ENCODE assay signal across 11 cellular contexts in genomic region chr12:57079821-57080220, GRCh38. TPM values are rescaled to one million over a fixed set of nuclear protein-coding genes. Genes with fewer than 3 reads are reported as not detected.
A peak's percentile ranks its signal among the peaks of the same experiment; 100 is the strongest.
DNase-seq lines count a peak whose midpoint lies in the region; ATAC-seq and TF ChIP-seq lines count a peak whose summit lies in the region.
"Had no signal": no experiment of that assay in that cellular context is flagged by ENCODE, and none has a peak within 500 bp of the region (broad histone marks: within the 10 kb centered on the region; RNA-seq: fewer than 3 reads in every experiment).

No MANE protein-coding gene starts in this region.

- H3K4me3 Mint-ChIP-seq in activated T-helper 17 cell treated with anti-CD3 and anti-CD28 coated beads, Interleukin-2, amount 50 U/mL, for 72 hours, result peak overlapping the region; percentile 99

- TF ChIP-seq CTCF in right atrium auricular region (IDR thresholded peaks at IDR 0.05), result no peak
- no peak for TF ChIP-seq CTCF in vagina (IDR thresholded peaks at IDR 0.05)
- no peak for TF ChIP-seq CTCF in lower leg skin (IDR thresholded peaks at IDR 0.05)
- no peak for TF ChIP-seq CTCF in upper lobe of left lung (IDR thresholded peaks at IDR 0.05)

- H3K27me3 ChIP-seq in right atrium auricular region (no peaks in the 10 kb centered on the region), mucosa of stomach (ENCODE audit: control insufficient read depth, insufficient read depth, low read length) (no peaks in the 10 kb centered on the region), vagina (no peaks in the 10 kb centered on the region), upper lobe of left lung (no peaks in the 10 kb centered on the region)

- H3K36me3 Mint-ChIP-seq in activated T-helper 17 cell treated with anti-CD3 and anti-CD28 coated beads, Interleukin-2, amount 50 U/mL, for 72 hours (ENCODE audit: low read depth), result peaks cover 37% of the 10 kb centered on the region

- no peaks in the 10 kb centered on the region for H3K36me3 ChIP-seq in right atrium auricular region
- no peaks in the 10 kb centered on the region for H3K36me3 ChIP-seq in mucosa of stomach (ENCODE audit: control insufficient read depth, insufficient read depth, low read length)
- H3K36me3 ChIP-seq in vagina, result no peaks in the 10 kb centered on the region
- no peaks in the 10 kb centered on the region for H3K36me3 ChIP-seq in upper lobe of left lung

- 54 to 67% methylated on average over 1 of the region's 1 CpG for WGBS in lower leg skin, 2 donors
- WGBS in upper lobe of left lung, 2 donors, result 71 to 89% methylated on average over 1 of the region's 1 CpG

- peak overlapping the region; percentile 57 for H3K9ac ChIP-seq in mucosa of stomach (ENCODE audit: low read length)

- peaks cover 0 to 16% of the 10 kb centered on the region in 2 donors for H3K4me1 ChIP-seq in right atrium auricular region
- H3K4me1 ChIP-seq in mucosa of stomach (ENCODE audit: control insufficient read depth, insufficient read depth, low read length), result peaks cover 6% of the 10 kb centered on the region
- peaks cover 21% of the 10 kb centered on the region for H3K4me1 ChIP-seq in vagina
- H3K4me1 ChIP-seq in upper lobe of left lung, result peaks cover 12 to 19% (median 15%) of the 10 kb centered on the region in 4 donors

- no peaks in the 10 kb centered on the region for H3K27me3 Mint-ChIP-seq in activated T-helper 17 cell treated with anti-CD3 and anti-CD28 coated beads, Interleukin-2, amount 50 U/mL, for 72 hours

- H3K27ac Mint-ChIP-seq in activated T-helper 17 cell treated with anti-CD3 and anti-CD28 coated beads, Interleukin-2, amount 50 U/mL, for 72 hours, result peak overlapping the region; percentile 93

- DNase-seq in right atrium auricular region (ENCODE audit: low spot score), result no peak
- DNase-seq in cardiac septum (ENCODE audit: low spot score), result no peak
- DNase-seq in vagina (ENCODE audit: extremely low spot score in 2 of 2), result no peak
- DNase-seq in lower leg skin (ENCODE audit: low spot score in 2 of 2), result no peak
- DNase-seq in MV-4-11 (lab: John Stamatoyannopoulos, UW), result no peak
- DNase-seq in upper lobe of left lung, result no peak
- DNase-seq: GOT3, NCI-H1417 had no signal

- peak overlapping the region; percentile 82 to 85 for H3K27ac ChIP-seq in right atrium auricular region
- H3K27ac ChIP-seq in vagina, result peak overlapping the region; percentile 89
- peak overlapping the region in 1 of 4 donors; percentile 89 for H3K27ac ChIP-seq in upper lobe of left lung

- no peaks in the 10 kb centered on the region for H3K4me1 Mint-ChIP-seq in activated T-helper 17 cell treated with anti-CD3 and anti-CD28 coated beads, Interleukin-2, amount 50 U/mL, for 72 hours

- H3K4me3 ChIP-seq in right atrium auricular region (no peak overlapping the region), mucosa of stomach (ENCODE audit: low read length) (no peak overlapping the region), vagina (no peak overlapping the region), lower leg skin (ENCODE audit: low read depth, poor library complexity, severe bottlenecking) (no peak overlapping the region), upper lobe of left lung (no peak overlapping the region)

- no peak for TF ChIP-seq POLR2A in vagina (IDR thresholded peaks at IDR 0.05)
- TF ChIP-seq POLR2A in lower leg skin (IDR thresholded peaks at IDR 0.05), result no peak
- TF ChIP-seq POLR2A in upper lobe of left lung (IDR thresholded peaks at IDR 0.05), result no peak

- no peak for TF ChIP-seq EP300 in upper lobe of left lung (IDR thresholded peaks at IDR 0.05)

- intact Hi-C loops in cardiac septum (cut with DNase I), result no loop called here
- intact Hi-C loops in vagina (cut with DNase I), result loop anchor here (10.0 kb wide), 1 partner anchor 95 kb away; no protein-coding TSS in a partner anchor
- intact Hi-C loops in lower leg skin (cut with DNase I; ENCODE audit: low total_unique reads), result no loop called here

- no peak for ATAC-seq in activated T-helper 17 cell treated with anti-CD3 and anti-CD28 coated beads, Interleukin-2, amount 50 U/mL, for 72 hours (replicated peaks)
- ATAC-seq in upper lobe of left lung (ENCODE audit: low FRiP score in 2 of 2), result no peak

- no peaks in the 10 kb centered on the region for H3K9me3 ChIP-seq in right atrium auricular region
- H3K9me3 ChIP-seq in mucosa of stomach (ENCODE audit: control insufficient read depth, low read length), result no peaks in the 10 kb centered on the region
- H3K9me3 ChIP-seq in vagina, result no peaks in the 10 kb centered on the region
- H3K9me3 ChIP-seq in upper lobe of left lung, result no peaks in the 10 kb centered on the region

- H3K9me3 Mint-ChIP-seq in activated T-helper 17 cell treated with anti-CD3 and anti-CD28 coated beads, Interleukin-2, amount 50 U/mL, for 72 hours, result no peaks in the 10 kb centered on the region

RNA-seq across cellular contexts. Expression of gene NEMP1, which starts 1.2 kb away (rescaled TPM):
- total RNA-seq in right atrium auricular region, result 1 to 10 TPM; 1.9 to 2.2 TPM
- total RNA-seq in cardiac septum, result 2.4 TPM
- 100 to 1,000 TPM in 1 of 2 donors, 10 to 100 TPM in 1; 62.3 to 117 TPM for total RNA-seq in activated T-helper 17 cell treated with anti-CD3 and anti-CD28 coated beads, Interleukin-2, amount 50 U/mL, for 72 hours
- 7.1 TPM for total RNA-seq in vagina
- 1 to 10 TPM; 7.0 to 9.2 (median 7.9) TPM for total RNA-seq in lower leg skin
- total RNA-seq in upper lobe of left lung, result 10 to 100 TPM in 3 of 6 donors, 1 to 10 TPM in 3; 6.2 to 13.6 (median 10.0) TPM

RNA-seq across cellular contexts. Expression of gene NAB2, which starts 9.1 kb away (rescaled TPM):
- total RNA-seq in right atrium auricular region (10 to 100 TPM in 1 of 2 donors, 1 to 10 TPM in 1; 9.0 to 21.1 TPM), cardiac septum (37.9 TPM), vagina (34.4 TPM), lower leg skin (10 to 100 TPM; 44.1 to 89.6 (median 64.6) TPM), upper lobe of left lung (10 to 100 TPM; 18.1 to 64.9 (median 31.5) TPM)
- 10 to 100 TPM; 20.6 to 61.4 TPM for total RNA-seq in activated T-helper 17 cell treated with anti-CD3 and anti-CD28 coated beads, Interleukin-2, amount 50 U/mL, for 72 hours

RNA-seq across cellular contexts. Expression of gene MYO1A, which starts 29.9 kb away (rescaled TPM):
- total RNA-seq in right atrium auricular region, result under 1 TPM in 1 of 2 donors, not detected in 1; 0.08 TPM
- 0.11 TPM for total RNA-seq in cardiac septum
- 1 to 10 TPM; 2.1 to 5.1 TPM for total RNA-seq in activated T-helper 17 cell treated with anti-CD3 and anti-CD28 coated beads, Interleukin-2, amount 50 U/mL, for 72 hours
- 1.2 TPM for total RNA-seq in vagina
- total RNA-seq in lower leg skin, result 1 to 10 TPM in 1 of 4 donors, under 1 TPM in 2, not detected in 1; 0.30 to 2.0 (median 0.39) TPM
- 1 to 10 TPM in 2 of 6 donors, under 1 TPM in 3, not detected in 1; under 0.01 to 6.2 (median 0.67) TPM for total RNA-seq in upper lobe of left lung
- total RNA-seq: lung microvascular endothelial cell had no signal

RNA-seq across cellular contexts. Expression of gene STAT6, which starts 31.3 kb away (rescaled TPM):
- total RNA-seq in right atrium auricular region (10 to 100 TPM; 34.3 to 64.3 TPM), cardiac septum (42.1 TPM), vagina (146 TPM), lower leg skin (100 to 1,000 TPM; 105 to 210 (median 129) TPM), upper lobe of left lung (100 to 1,000 TPM; 123 to 605 (median 251) TPM)
- 100 to 1,000 TPM; 177 to 332 TPM for total RNA-seq in activated T-helper 17 cell treated with anti-CD3 and anti-CD28 coated beads, Interleukin-2, amount 50 U/mL, for 72 hours

RNA-seq across cellular contexts. Expression of gene LRP1, which starts 48.5 kb away (rescaled TPM):
- 100 to 1,000 TPM in 1 of 2 donors, 10 to 100 TPM in 1; 89.4 to 211 TPM for total RNA-seq in right atrium auricular region
- 103 TPM for total RNA-seq in cardiac septum
- total RNA-seq in activated T-helper 17 cell treated with anti-CD3 and anti-CD28 coated beads, Interleukin-2, amount 50 U/mL, for 72 hours, result 10 to 100 TPM in 1 of 2 donors, 1 to 10 TPM in 1; 2.4 to 20.2 TPM
- total RNA-seq in vagina, result 477 TPM
- total RNA-seq in lower leg skin, result 100 to 1,000 TPM in 2 of 4 donors, 10 to 100 TPM in 2; 93.4 to 156 (median 101) TPM
- 100 to 1,000 TPM; 137 to 504 (median 308) TPM for total RNA-seq in upper lobe of left lung
